ENCODE assay signal across 13 cellular contexts in the genomic region with DNA sequence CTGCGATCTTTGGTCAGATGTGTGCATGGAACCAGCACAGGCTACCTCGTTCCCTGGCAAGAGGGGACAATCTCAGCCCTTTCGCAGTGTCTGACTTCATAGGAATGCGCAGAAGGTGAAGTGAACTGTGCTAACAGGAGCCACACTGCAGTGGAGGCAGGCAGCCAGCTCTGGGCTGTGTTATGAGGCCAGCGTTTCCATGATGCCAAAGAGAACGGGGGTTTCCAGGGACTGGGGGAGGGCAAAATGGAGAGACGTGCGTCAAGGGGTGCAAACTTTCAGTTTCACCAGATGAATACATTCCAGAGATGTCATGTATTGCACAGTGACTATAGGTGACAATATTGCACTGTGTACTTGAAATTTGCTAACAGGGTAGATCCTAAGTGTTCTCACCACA. TPM values are rescaled to one million over a fixed set of nuclear protein-coding genes. Genes with fewer than 3 reads are reported as not detected.
DNase-seq lines count a peak whose midpoint lies in the region; ATAC-seq and TF ChIP-seq lines count a peak whose summit lies in the region.
"Had no signal": no experiment of that assay in that cellular context is flagged by ENCODE, and none has a peak within 500 bp of the region (broad histone marks: within the 10 kb centered on the region; RNA-seq: fewer than 3 reads in every experiment).

No MANE protein-coding gene starts in this region.

- no peak for TF ChIP-seq CTCF in body of pancreas (IDR thresholded peaks at IDR 0.05)

- ATAC-seq in HG03520 (IDR thresholded peaks at IDR 0.05; ENCODE audit: unreplicated experiment), result peak; percentile 68
- ATAC-seq in activated naive CD4-positive, alpha-beta T cell treated with anti-CD3 and anti-CD28 coated beads, Interleukin-2, amount 50 U/mL, for 72 hours, result peak; percentile 95 to 96
- peak; percentile 83 to 92 for ATAC-seq in stimulated activated naive B cell treated with anti-CD40 and anti-IgM and Interleukin-4, amounts not matched to agents 10 μg/mL and 1 μg/mL and 100 μg/mL, for 72 hours (replicated peaks)
- no peak for ATAC-seq in body of pancreas
- ATAC-seq: SK-N-SH treated with all-trans-retinoic acid at 6 μM for 48 hours had no signal

- DNase-seq in activated T-cell treated with anti-CD3 and anti-CD28 coated beads for 48 hours (ENCODE audit: low read depth), result peak; percentile 55
- DNase-seq in activated T-cell treated with anti-CD3 and anti-CD28 coated beads for 4 hours, result no peak
- DNase-seq in activated naive CD4-positive, alpha-beta T cell treated with anti-CD3 and anti-CD28 coated beads, Interleukin-2, amount 50 U/mL, for 72 hours (ENCODE audit: low spot score in 2 of 2), result peak in 1 of 2 donors; percentile 27
- peak; percentile 49 for DNase-seq in stimulated activated naive B cell treated with anti-CD40 and anti-IgM and Interleukin-4, amounts not matched to agents 10 μg/mL and 1 μg/mL and 100 μg/mL, for 72 hours
- no peak for DNase-seq in body of pancreas
- DNase-seq in NCI-H748 (lab: John Stamatoyannopoulos, UW; ENCODE audit: unreplicated experiment), result no peak
- no peak for DNase-seq in MV-4-11 (lab: John Stamatoyannopoulos, UW)
- DNase-seq: HCEC 1CT, NCI-H446 had no signal

- no peaks in the 10 kb centered on the region for H3K9me3 Mint-ChIP-seq in activated naive CD4-positive, alpha-beta T cell treated with anti-CD3 and anti-CD28 coated beads, Interleukin-2, amount 50 U/mL, for 72 hours
- no peaks in the 10 kb centered on the region for H3K9me3 Mint-ChIP-seq in stimulated activated naive B cell treated with anti-CD40 and anti-IgM and Interleukin-4, amounts not matched to agents 10 μg/mL and 1 μg/mL and 100 μg/mL, for 72 hours
- H3K9me3 Mint-ChIP-seq: activated naive CD4-positive, alpha-beta T cell treated with anti-CD3 and anti-CD28 coated beads, Interleukin-2, amount 50 U/mL, for 24 hours had no signal

- WGBS in body of pancreas, 2 donors, result 93 to 96% methylated on average over 4 to 8 of the region's 8 CpGs

- H3K4me3 Mint-ChIP-seq in stimulated activated naive B cell treated with anti-CD40 and anti-IgM and Interleukin-4, amounts not matched to agents 10 μg/mL and 1 μg/mL and 100 μg/mL, for 72 hours, result peak overlapping the region in 1 of 2 donors; percentile 43
- H3K4me3 Mint-ChIP-seq: activated naive CD4-positive, alpha-beta T cell treated with anti-CD3 and anti-CD28 coated beads, Interleukin-2, amount 50 U/mL, for 24 hours; neural progenitor cell had no signal

- no peaks in the 10 kb centered on the region for H3K36me3 Mint-ChIP-seq in activated naive CD4-positive, alpha-beta T cell treated with anti-CD3 and anti-CD28 coated beads, Interleukin-2, amount 50 U/mL, for 72 hours
- H3K36me3 Mint-ChIP-seq in stimulated activated naive B cell treated with anti-CD40 and anti-IgM and Interleukin-4, amounts not matched to agents 10 μg/mL and 1 μg/mL and 100 μg/mL, for 72 hours, result no peaks in the 10 kb centered on the region
- H3K36me3 Mint-ChIP-seq: activated naive CD4-positive, alpha-beta T cell treated with anti-CD3 and anti-CD28 coated beads, Interleukin-2, amount 50 U/mL, for 24 hours had no signal

- no peaks in the 10 kb centered on the region for H3K9me3 ChIP-seq in body of pancreas

- no peaks in the 10 kb centered on the region for H3K4me1 ChIP-seq in body of pancreas
- H3K4me1 ChIP-seq: neural progenitor cell had no signal

- intact Hi-C loops in body of pancreas (cut with DNase I), result loop anchor here (5.0 kb wide), 1 partner anchor 120 kb away; no protein-coding TSS in a partner anchor

- no peak overlapping the region for H3K4me3 ChIP-seq in body of pancreas
- H3K4me3 ChIP-seq: neural progenitor cell had no signal

- no peaks in the 10 kb centered on the region for H3K27me3 ChIP-seq in body of pancreas
- H3K27me3 ChIP-seq: neural progenitor cell had no signal

- H3K27ac ChIP-seq in body of pancreas, result no peak overlapping the region
- H3K27ac ChIP-seq: neural progenitor cell had no signal

- H3K27ac Mint-ChIP-seq in activated naive CD4-positive, alpha-beta T cell treated with anti-CD3 and anti-CD28 coated beads, Interleukin-2, amount 50 U/mL, for 72 hours, result peak overlapping the region in 1 of 2 donors; percentile 36
- H3K27ac Mint-ChIP-seq in stimulated activated naive B cell treated with anti-CD40 and anti-IgM and Interleukin-4, amounts not matched to agents 10 μg/mL and 1 μg/mL and 100 μg/mL, for 72 hours, result peak overlapping the region; percentile 1
- H3K27ac Mint-ChIP-seq: activated naive CD4-positive, alpha-beta T cell treated with anti-CD3 and anti-CD28 coated beads, Interleukin-2, amount 50 U/mL, for 24 hours; neural progenitor cell had no signal

- H3K4me1 Mint-ChIP-seq in stimulated activated naive B cell treated with anti-CD40 and anti-IgM and Interleukin-4, amounts not matched to agents 10 μg/mL and 1 μg/mL and 100 μg/mL, for 72 hours, result peaks cover 10 to 15% of the 10 kb centered on the region in 2 donors
- H3K4me1 Mint-ChIP-seq: neural progenitor cell had no signal

- no peaks in the 10 kb centered on the region for H3K36me3 ChIP-seq in body of pancreas (replicated peaks in 1 of 2; ENCODE audit: insufficient read depth in 1 of 2, low read depth in 2 of 2)
- H3K36me3 ChIP-seq: neural progenitor cell had no signal

- H3K27me3 Mint-ChIP-seq in stimulated activated naive B cell treated with anti-CD40 and anti-IgM and Interleukin-4, amounts not matched to agents 10 μg/mL and 1 μg/mL and 100 μg/mL, for 72 hours, result no peaks in the 10 kb centered on the region
- H3K27me3 Mint-ChIP-seq: activated naive CD4-positive, alpha-beta T cell treated with anti-CD3 and anti-CD28 coated beads, Interleukin-2, amount 50 U/mL, for 24 hours had no signal

- no peak for TF ChIP-seq POLR2A in body of pancreas (IDR thresholded peaks at IDR 0.05)

RNA-seq across cellular contexts. Expression of a gene that starts 30.4 kb away (rescaled TPM):
- total RNA-seq in activated naive CD4-positive, alpha-beta T cell treated with anti-CD3 and anti-CD28 coated beads, Interleukin-2, amount 50 U/mL, for 72 hours, result not detected
- total RNA-seq in body of pancreas, result 1 to 10 TPM in 1 of 2 donors, not detected in 1; 2.6 TPM

Comparison
In these comparisons a context has a peak if more than half of its experiments do, and no peak if none do; other contexts are left out.
1. DNase-seq: peak in activated T-cell treated with anti-CD3 and anti-CD28 coated beads for 48 hours (single experiment) and stimulated activated naive B cell treated with anti-CD40 and anti-IgM and Interleukin-4, amounts not matched to agents 10 μg/mL and 1 μg/mL and 100 μg/mL, for 72 hours (single experiment); none in activated T-cell treated with anti-CD3 and anti-CD28 coated beads for 4 hours (single experiment), body of pancreas (0 of 4), NCI-H748 (single experiment) and MV-4-11 (single experiment).